Comparison of ENCODE assay signal across 13 cellular contexts in genomic region chr5:189486-189885, GRCh38. TPM values are rescaled to one million over a fixed set of nuclear protein-coding genes. Genes with fewer than 3 reads are reported as not detected.
DNase-seq lines count a peak whose midpoint lies in the region; FAIRE-seq and TF ChIP-seq lines count a peak whose summit lies in the region.
"Had no signal": no experiment of that assay in that cellular context is flagged by ENCODE, and none has a peak within 500 bp of the region (broad histone marks: within the 10 kb centered on the region; RNA-seq: fewer than 3 reads in every experiment).

No MANE protein-coding gene starts in this region.

- WGBS in prostate gland: 92% methylated on average over 10 of the region's 10 CpGs

- peaks cover 0 to 2% (median 0%) of the 10 kb centered on the region in 7 donors for H3K9me3 Mint-ChIP-seq in CD14-positive monocyte

- CTCF ChIA-PET in OCI-LY7 (lab: Charles Lee; ENCODE audit: unreplicated experiment): no interaction called here

- no peak overlapping the region for H3K4me3 Mint-ChIP-seq in CD14-positive monocyte

- H4K20me1 ChIP-seq in BLaER1 (peaks cover 12% of the 10 kb centered on the region), OCI-LY7 (ENCODE audit: insufficient read depth, low read length) (no peaks in the 10 kb centered on the region)

- no peak for TF ChIP-seq POLR2A in prostate gland (IDR thresholded peaks at IDR 0.05)

- peaks cover 13 to 33% (median 18%) of the 10 kb centered on the region in 3 donors for H3K27me3 Mint-ChIP-seq in CD14-positive monocyte (ENCODE audit: low read depth in 3 of 3)

- H3K4me2 ChIP-seq in BLaER1: peak overlapping the region; percentile 99
- peak overlapping the region; percentile 73 for H3K4me2 ChIP-seq in OCI-LY7 (ENCODE audit: low read length)

- peak overlapping the region; percentile 100 for H3K27ac ChIP-seq in BLaER1
- peak overlapping the region; percentile 85 for H3K27ac ChIP-seq in OCI-LY7 (ENCODE audit: low read depth, low read length, poor library complexity, severe bottlenecking)
- no peak overlapping the region for H3K27ac ChIP-seq in prostate gland
- H3K27ac ChIP-seq in kidney (ENCODE audit: low read depth in 2 of 2, low read length in 2 of 2): no peak overlapping the region
- H3K27ac ChIP-seq: SK-N-MC had no signal

- no peak overlapping the region for H2AFZ ChIP-seq in OCI-LY7 (ENCODE audit: low read length)

- no peak for FAIRE-seq in kidney (lab: Jason Lieb, UNC)

- H3K4me3 ChIP-seq in BLaER1 (peak overlapping the region; percentile 89), OCI-LY7 (ENCODE audit: low read depth, low read length, poor library complexity, severe bottlenecking) (peak overlapping the region; percentile 43), prostate gland (no peak overlapping the region), kidney (ENCODE audit: low read length in 2 of 2) (no peak overlapping the region)
- H3K4me3 ChIP-seq: SK-N-MC had no signal

- no peaks in the 10 kb centered on the region for H3K9me2 ChIP-seq in OCI-LY7 (ENCODE audit: insufficient read depth, low read length)

- intact Hi-C loops in CD14-positive monocyte (cut with micrococcal nuclease): no loop called here
- intact Hi-C loops in OCI-LY7 (cut with micrococcal nuclease; ENCODE audit: unreplicated experiment): no loop called here
- intact Hi-C loops in posterior vena cava (cut with DNase I): no loop called here
- intact Hi-C loops in prostate gland (cut with DNase I): no loop called here
- intact Hi-C loops in kidney (cut with DNase I): no loop called here

- H3K36me3 ChIP-seq in BLaER1 (peaks cover 12% of the 10 kb centered on the region), OCI-LY7 (ENCODE audit: insufficient read depth, low read length) (no peaks in the 10 kb centered on the region), prostate gland (no peaks in the 10 kb centered on the region), kidney (ENCODE audit: control insufficient read depth in 1 of 2, insufficient read depth in 2 of 2, low read length in 2 of 2) (no peaks in the 10 kb centered on the region)

- POLR2A ChIA-PET in OCI-LY7 (lab: Charles Lee): interaction anchor here (0.6 to 3.4 kb wide), 2 partner anchors 12 to 262 kb away, joined by 3 to 28 read pairs; no protein-coding TSS in a partner anchor

- peaks cover 90% of the 10 kb centered on the region for H3K4me1 ChIP-seq in BLaER1
- H3K4me1 ChIP-seq in OCI-LY7 (ENCODE audit: insufficient read depth, low read length, poor library complexity, severe bottlenecking): peaks cover 62% of the 10 kb centered on the region
- H3K4me1 ChIP-seq in prostate gland (replicated peaks): peaks cover 5% of the 10 kb centered on the region
- peaks cover 3 to 14% of the 10 kb centered on the region in 2 donors for H3K4me1 ChIP-seq in kidney (ENCODE audit: control insufficient read depth in 1 of 2, insufficient read depth in 1 of 2, low read depth in 1 of 2, low read length in 2 of 2)

- DNase-seq in CD14-positive monocyte (ENCODE audit: low spot score) (peak; percentile 26), OCI-LY7 (ENCODE audit: low spot score) (no peak), posterior vena cava (ENCODE audit: low spot score) (peak; percentile 67), prostate gland (ENCODE audit: low spot score) (no peak), NCI-H128 (lab: John Stamatoyannopoulos, UW; ENCODE audit: unreplicated experiment) (no peak), kidney (no peak)
- DNase-seq: NCI-H1436 treated with DMSO at 0.1 percent for 48 hours, NCI-H2227 treated with DMSO at 0.1 percent for 48 hours, NCI-H524 treated with DMSO at 0.1 percent for 48 hours had no signal

- no peaks in the 10 kb centered on the region; the same call in 1 of the 2 replicates for H3K79me2 ChIP-seq in OCI-LY7 (ENCODE audit: insufficient read depth, low read depth, low read length)

- H3K27me3 ChIP-seq in BLaER1 (no peaks in the 10 kb centered on the region), prostate gland (replicated peaks; ENCODE audit: insufficient read depth) (no peaks in the 10 kb centered on the region)

- no TSS peak for BruUV-seq in OCI-LY7 (replicated peaks; lab: Mats Ljungman, UMichigan)

- peak overlapping the region; percentile 94 for H3K9ac ChIP-seq in BLaER1
- H3K9ac ChIP-seq in kidney (ENCODE audit: low read length in 2 of 2): no peak overlapping the region

- H3K9me3 ChIP-seq in BLaER1 (no peaks in the 10 kb centered on the region), OCI-LY7 (ENCODE audit: low read length) (no peaks in the 10 kb centered on the region), prostate gland (no peaks in the 10 kb centered on the region), kidney (ENCODE audit: control insufficient read depth in 1 of 2, low read length in 2 of 2) (no peaks in the 10 kb centered on the region)

- H3K27ac Mint-ChIP-seq in CD14-positive monocyte: no peak overlapping the region

- TF ChIP-seq CTCF in CD14-positive monocyte (IDR thresholded peaks at IDR 0.05): no peak
- TF ChIP-seq CTCF in OCI-LY7 (conservative IDR thresholded peaks at IDR 0.05; ENCODE audit: low read length): no peak
- no peak for TF ChIP-seq CTCF in prostate gland (IDR thresholded peaks at IDR 0.05)
- no peak for TF ChIP-seq CTCF in kidney (IDR thresholded peaks at IDR 0.05; ENCODE audit: borderline replicate concordance, extremely low read depth, insufficient read depth)

- no peaks in the 10 kb centered on the region for H3K36me3 Mint-ChIP-seq in CD14-positive monocyte

- peaks cover 6% of the 10 kb centered on the region for H3K4me1 Mint-ChIP-seq in CD14-positive monocyte

RNA-seq across cellular contexts. Expression of gene LRRC14B, which starts 1.8 kb away (rescaled TPM):
- not detected for polyA plus RNA-seq in CD14-positive monocyte
- 4.5 and 9.2 TPM in 2 replicates for total RNA-seq in OCI-LY7 (2014; rRNA removed; shearing (Covaris generic))
- total RNA-seq in OCI-LY7 (2022): 4.4 and 4.9 TPM in 2 replicates
- total RNA-seq in posterior vena cava: not detected
- 1 to 10 TPM in 1 of 2 donors, not detected in 1; 1.0 TPM for total RNA-seq in prostate gland
- not detected for total RNA-seq in kidney
- not detected for polyA plus RNA-seq in kidney (ENCODE audit: insufficient read depth, low read depth, low replicate concordance)
- polyA plus RNA-seq: AG04450, BJ had no signal

RNA-seq across cellular contexts. Expression of gene CCDC127, which starts 28.5 kb away (rescaled TPM):
- 1 to 10 TPM in 1 of 2 donors, under 1 TPM in 1; 0.85 to 1.5 TPM for polyA plus RNA-seq in CD14-positive monocyte
- 6.0 and 10.8 TPM in 2 replicates for total RNA-seq in OCI-LY7 (2014; rRNA removed; shearing (Covaris generic))
- 12.4 and 13.7 TPM in 2 replicates for total RNA-seq in OCI-LY7 (2022)
- 1 to 10 TPM; 5.8 to 6.9 TPM for total RNA-seq in posterior vena cava
- total RNA-seq in prostate gland: 1 to 10 TPM; 4.7 to 5.2 TPM
- total RNA-seq in kidney: 5.9 TPM
- polyA plus RNA-seq in kidney (ENCODE audit: insufficient read depth, low read depth, low replicate concordance): 3.2 TPM

RNA-seq across cellular contexts. Expression of gene SDHA, which starts 28.6 kb away (rescaled TPM):
- polyA plus RNA-seq in CD14-positive monocyte (10 to 100 TPM; 91.5 to 98.0 TPM), kidney (ENCODE audit: insufficient read depth, low read depth, low replicate concordance) (256 TPM)
- 147 and 151 TPM in 2 replicates for total RNA-seq in OCI-LY7 (2014; rRNA removed; shearing (Covaris generic))
- total RNA-seq in OCI-LY7 (2022) (167 and 175 TPM in 2 replicates), posterior vena cava (10 to 100 TPM; 75.2 to 80.7 TPM), prostate gland (10 to 100 TPM; 66.7 to 99.1 TPM), kidney (135 TPM)

Comparison
In these comparisons a context has a peak if more than half of its experiments do, and no peak if none do; other contexts are left out.
1. H3K27ac ChIP-seq: peak in BLaER1 (single experiment) and OCI-LY7 (single experiment); none in prostate gland (0 of 2) and kidney (0 of 2).
2. H3K4me3 ChIP-seq: peak in BLaER1 (single experiment) and OCI-LY7 (single experiment); none in prostate gland (0 of 2) and kidney (0 of 2).
3. DNase-seq: peak in CD14-positive monocyte (single experiment) and posterior vena cava (single experiment); none in OCI-LY7 (single experiment), prostate gland (single experiment), NCI-H128 (single experiment) and kidney (single experiment).